Comparison of ENCODE assay signal across 12 cellular contexts in the genomic region with DNA sequence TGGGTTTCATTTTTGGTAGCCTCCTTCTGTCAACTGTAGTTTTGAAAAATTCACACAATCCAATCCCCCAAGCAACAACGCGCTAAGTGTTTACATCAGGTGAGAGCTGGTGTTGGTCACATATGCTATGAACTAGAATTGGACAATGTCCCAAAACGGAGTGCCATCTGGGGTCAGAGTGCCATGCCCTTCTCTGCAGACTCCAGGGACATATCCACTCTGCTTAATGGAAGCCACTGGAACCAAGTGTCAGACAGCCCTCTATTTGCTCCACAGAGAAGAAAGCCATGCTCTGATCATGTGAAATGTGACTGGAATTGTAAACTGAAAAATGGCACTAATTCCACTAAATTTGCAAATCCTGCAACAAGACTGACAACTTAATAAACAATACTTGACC.
"Had no signal": no experiment of that assay in that cellular context is flagged by ENCODE, and none has a peak within 500 bp of the region (broad histone marks: within the 10 kb centered on the region; RNA-seq: fewer than 3 reads in every experiment).

No MANE protein-coding gene starts in this region.

- DNase-seq: activated CD4-positive, alpha-beta memory T cell treated with anti-CD3 and anti-CD28 coated beads for 36 hours; activated naive CD8-positive, alpha-beta T cell treated with anti-CD3 and anti-CD28 coated beads, Interleukin-2, amount 50 U/mL, for 24 hours; activated T-cell treated with anti-CD3 and anti-CD28 coated beads, Interleukin-2, amount 50 U/mL, for 72 hours; central memory CD4-positive, alpha-beta T cell; cortex of kidney; effector CD8-positive, alpha-beta T cell; mesendoderm; T-helper 9 cell had no signal

- H3K9me3 Mint-ChIP-seq: activated CD4-positive, alpha-beta memory T cell treated with anti-CD3 and anti-CD28 coated beads for 36 hours; activated naive CD8-positive, alpha-beta T cell treated with anti-CD3 and anti-CD28 coated beads, Interleukin-2, amount 50 U/mL, for 24 hours; activated T-cell treated with anti-CD3 and anti-CD28 coated beads, Interleukin-2, amount 50 U/mL, for 72 hours; neural crest cell had no signal

- ATAC-seq: activated naive CD8-positive, alpha-beta T cell treated with anti-CD3 and anti-CD28 coated beads, Interleukin-2, amount 50 U/mL, for 24 hours; activated T-cell treated with anti-CD3 and anti-CD28 coated beads, Interleukin-2, amount 50 U/mL, for 72 hours had no signal

- H3K4me3 Mint-ChIP-seq: activated CD4-positive, alpha-beta memory T cell treated with anti-CD3 and anti-CD28 coated beads for 36 hours; activated naive CD8-positive, alpha-beta T cell treated with anti-CD3 and anti-CD28 coated beads, Interleukin-2, amount 50 U/mL, for 24 hours; activated T-cell treated with anti-CD3 and anti-CD28 coated beads, Interleukin-2, amount 50 U/mL, for 72 hours; neural crest cell had no signal

- H3K36me3 Mint-ChIP-seq: activated CD4-positive, alpha-beta memory T cell treated with anti-CD3 and anti-CD28 coated beads for 36 hours had no signal

- H3K4me3 ChIP-seq: skin epidermis, tibial nerve, vagina had no signal
